ENCODE assay signal across 25 cellular contexts in genomic region chr16:83473109-83473508, GRCh38.
A peak's percentile ranks its signal among the peaks of the same experiment; 100 is the strongest.
DNase-seq lines count a peak whose midpoint lies in the region; ATAC-seq and TF ChIP-seq lines count a peak whose summit lies in the region.
"Had no signal": no experiment of that assay in that cellular context is flagged by ENCODE, and none has a peak within 500 bp of the region (broad histone marks: within the 10 kb centered on the region; RNA-seq: fewer than 3 reads in every experiment).

No MANE protein-coding gene starts in this region.

- H3K9me3 ChIP-seq in lower lobe of right lung (no peaks in the 10 kb centered on the region), Karpas-422 (ENCODE audit: low read length) (no peaks in the 10 kb centered on the region), OCI-LY7 (ENCODE audit: low read length) (no peaks in the 10 kb centered on the region)
- H3K9me3 ChIP-seq: gastroesophageal sphincter, HAP-1, psoas muscle, upper lobe of left lung had no signal

- CTCF ChIA-PET in activated naive CD4-positive, alpha-beta T cell treated with anti-CD3 and anti-CD28 coated beads for 36 hours (lab: Charles Lee) = no interaction called here
- CTCF ChIA-PET in OCI-LY7 (lab: Charles Lee; ENCODE audit: unreplicated experiment) = no interaction called here

- H3K9ac ChIP-seq in Karpas-422 (ENCODE audit: low read length) = no peak overlapping the region

- peak; percentile 38 to 57 for ATAC-seq in lower lobe of right lung
- ATAC-seq: activated T-helper 17 cell treated with anti-CD3 and anti-CD28 coated beads, Interleukin-2, amount 50 U/mL, for 72 hours; gastroesophageal sphincter had no signal

- POLR2A ChIA-PET in OCI-LY7 (lab: Charles Lee) = no interaction called here

- H3K36me3 ChIP-seq in lower lobe of right lung = no peaks in the 10 kb centered on the region
- H3K36me3 ChIP-seq in Karpas-422 (ENCODE audit: insufficient read depth, low read length) = no peaks in the 10 kb centered on the region
- H3K36me3 ChIP-seq in OCI-LY7 (ENCODE audit: insufficient read depth, low read length) = no peaks in the 10 kb centered on the region
- H3K36me3 ChIP-seq: gastroesophageal sphincter, HAP-1, upper lobe of left lung had no signal

- H3K4me2 ChIP-seq in Karpas-422 (ENCODE audit: low read depth, low read length, poor library complexity, severe bottlenecking) = no peak overlapping the region
- no peak overlapping the region for H3K4me2 ChIP-seq in OCI-LY7 (ENCODE audit: low read length)

- H3K27me3 ChIP-seq in lower lobe of right lung (ENCODE audit: low read depth) = no peaks in the 10 kb centered on the region
- no peaks in the 10 kb centered on the region for H3K27me3 ChIP-seq in Karpas-422 (ENCODE audit: low read length)
- H3K27me3 ChIP-seq: dorsolateral prefrontal cortex, gastroesophageal sphincter, upper lobe of left lung had no signal

- no TSS peak for BruUV-seq in OCI-LY7 (replicated peaks; lab: Mats Ljungman, UMichigan)

- no peak overlapping the region for H2AFZ ChIP-seq in Karpas-422 (ENCODE audit: low read length)
- H2AFZ ChIP-seq in OCI-LY7 (ENCODE audit: low read length) = no peak overlapping the region

- intact Hi-C loops in lower lobe of right lung (cut with DNase I) = no loop called here
- intact Hi-C loops in activated naive CD4-positive, alpha-beta T cell treated with anti-CD3 and anti-CD28 coated beads for 36 hours (cut with micrococcal nuclease) = no loop called here
- intact Hi-C loops in OCI-LY7 (cut with micrococcal nuclease; ENCODE audit: unreplicated experiment) = no loop called here

- no peak overlapping the region for H3K27ac Mint-ChIP-seq in activated naive CD4-positive, alpha-beta T cell treated with anti-CD3 and anti-CD28 coated beads for 36 hours
- H3K27ac Mint-ChIP-seq: activated naive CD8-positive, alpha-beta T cell; activated T-helper 17 cell treated with anti-CD3 and anti-CD28 coated beads, Interleukin-2, amount 50 U/mL, for 72 hours had no signal

- no peaks in the 10 kb centered on the region for H3K36me3 Mint-ChIP-seq in activated naive CD4-positive, alpha-beta T cell treated with anti-CD3 and anti-CD28 coated beads for 36 hours (ENCODE audit: low read depth)
- H3K36me3 Mint-ChIP-seq: activated naive CD8-positive, alpha-beta T cell had no signal

- no peak overlapping the region for H3K4me3 Mint-ChIP-seq in activated naive CD4-positive, alpha-beta T cell treated with anti-CD3 and anti-CD28 coated beads for 36 hours
- H3K4me3 Mint-ChIP-seq: activated naive CD8-positive, alpha-beta T cell; activated T-helper 17 cell treated with anti-CD3 and anti-CD28 coated beads, Interleukin-2, amount 50 U/mL, for 72 hours had no signal

- no peaks in the 10 kb centered on the region for H3K9me2 ChIP-seq in Karpas-422 (replicated peaks; ENCODE audit: insufficient read depth, low read length)
- no peaks in the 10 kb centered on the region for H3K9me2 ChIP-seq in OCI-LY7 (ENCODE audit: insufficient read depth, low read length)

- H3K4me1 ChIP-seq in lower lobe of right lung (peaks cover 9% of the 10 kb centered on the region), Karpas-422 (ENCODE audit: low read length) (no peaks in the 10 kb centered on the region), OCI-LY7 (ENCODE audit: insufficient read depth, low read length, poor library complexity, severe bottlenecking) (no peaks in the 10 kb centered on the region)
- H3K4me1 ChIP-seq: gastroesophageal sphincter, HAP-1 had no signal

- H3K4me3 ChIP-seq in AG09309 (ENCODE audit: control insufficient read depth, low read depth, low read length) (no peak overlapping the region), fibroblast of mammary gland (ENCODE audit: control insufficient read depth, low read depth, low read length) (no peak overlapping the region), lower lobe of right lung (no peak overlapping the region), Karpas-422 (ENCODE audit: low read length) (no peak overlapping the region), OCI-LY7 (ENCODE audit: low read depth, low read length, poor library complexity, severe bottlenecking) (no peak overlapping the region)
- H3K4me3 ChIP-seq: dorsolateral prefrontal cortex, gastroesophageal sphincter, HAP-1, psoas muscle, skin epidermis, upper lobe of left lung had no signal

- TF ChIP-seq CTCF in AG09309 (IDR thresholded peaks at IDR 0.05; ENCODE audit: control insufficient read depth, insufficient read depth, low read depth, low read length, missing control alignments) = no peak
- no peak for TF ChIP-seq CTCF in fibroblast of mammary gland (conservative IDR thresholded peaks at IDR 0.05; ENCODE audit: control insufficient read depth, insufficient read depth, low read depth, low read length)
- TF ChIP-seq CTCF in lower lobe of right lung (IDR thresholded peaks at IDR 0.05) = no peak
- TF ChIP-seq CTCF in OCI-LY7 (conservative IDR thresholded peaks at IDR 0.05; ENCODE audit: low read length) = no peak

- DNase-seq in AG09309 (ENCODE audit: low read depth) (peak; percentile 59), HCEC 1CT (peak; percentile 46), fibroblast of mammary gland (ENCODE audit: low read depth) (peak; percentile 27), lower lobe of right lung (no peak), globus pallidus (ENCODE audit: low spot score) (no peak), Karpas-422 (no peak), OCI-LY7 (ENCODE audit: low spot score) (no peak)
- DNase-seq in activated naive CD4-positive, alpha-beta T cell treated with anti-CD3 and anti-CD28 coated beads for 36 hours = no peak
- DNase-seq: C1 segment of cervical spinal cord, DND-41, dorsolateral prefrontal cortex, NCI-H1105 treated with DMSO at 0.1 percent for 48 hours, NCI-H2081, NCI-H446, NCI-H82, OCI-M1, psoas muscle, Right ventricle myocardium superior, T-helper 9 cell had no signal

- H3K79me2 ChIP-seq in Karpas-422 (ENCODE audit: low read length) = no peaks in the 10 kb centered on the region
- H3K79me2 ChIP-seq in OCI-LY7 (ENCODE audit: insufficient read depth, low read depth, low read length) = no peaks in the 10 kb centered on the region

- H3K27me3 Mint-ChIP-seq in activated naive CD4-positive, alpha-beta T cell treated with anti-CD3 and anti-CD28 coated beads for 36 hours (ENCODE audit: low read depth) = no peaks in the 10 kb centered on the region
- H3K27me3 Mint-ChIP-seq: activated naive CD8-positive, alpha-beta T cell had no signal

- H4K20me1 ChIP-seq in Karpas-422 (ENCODE audit: insufficient read depth, low read depth, low read length) (no peaks in the 10 kb centered on the region), OCI-LY7 (ENCODE audit: insufficient read depth, low read length) (no peaks in the 10 kb centered on the region)

- no peak overlapping the region for H3K27ac ChIP-seq in lower lobe of right lung
- no peak overlapping the region for H3K27ac ChIP-seq in Karpas-422 (ENCODE audit: low read length)
- H3K27ac ChIP-seq in OCI-LY7 (ENCODE audit: low read depth, low read length, poor library complexity, severe bottlenecking) = no peak overlapping the region
- H3K27ac ChIP-seq: dorsolateral prefrontal cortex, gastroesophageal sphincter, skin epidermis had no signal

- no peaks in the 10 kb centered on the region for H3K4me1 Mint-ChIP-seq in activated naive CD4-positive, alpha-beta T cell treated with anti-CD3 and anti-CD28 coated beads for 36 hours (ENCODE audit: low read depth)
- H3K4me1 Mint-ChIP-seq: activated T-helper 17 cell treated with anti-CD3 and anti-CD28 coated beads, Interleukin-2, amount 50 U/mL, for 72 hours had no signal

- no peaks in the 10 kb centered on the region for H3K9me3 Mint-ChIP-seq in activated naive CD4-positive, alpha-beta T cell treated with anti-CD3 and anti-CD28 coated beads for 36 hours
- H3K9me3 Mint-ChIP-seq: activated T-helper 17 cell treated with anti-CD3 and anti-CD28 coated beads, Interleukin-2, amount 50 U/mL, for 72 hours had no signal

Comparison
In these comparisons a context has a peak if more than half of its experiments do, and no peak if none do; other contexts are left out.
1. DNase-seq: peak in AG09309 (single experiment), HCEC 1CT (single experiment) and fibroblast of mammary gland (single experiment); none in lower lobe of right lung (single experiment), globus pallidus (single experiment), activated naive CD4-positive, alpha-beta T cell treated with anti-CD3 and anti-CD28 coated beads for 36 hours (single experiment), Karpas-422 (single experiment) and OCI-LY7 (single experiment).